Comparison of ENCODE assay signal across 10 cellular contexts in the genomic region with DNA sequence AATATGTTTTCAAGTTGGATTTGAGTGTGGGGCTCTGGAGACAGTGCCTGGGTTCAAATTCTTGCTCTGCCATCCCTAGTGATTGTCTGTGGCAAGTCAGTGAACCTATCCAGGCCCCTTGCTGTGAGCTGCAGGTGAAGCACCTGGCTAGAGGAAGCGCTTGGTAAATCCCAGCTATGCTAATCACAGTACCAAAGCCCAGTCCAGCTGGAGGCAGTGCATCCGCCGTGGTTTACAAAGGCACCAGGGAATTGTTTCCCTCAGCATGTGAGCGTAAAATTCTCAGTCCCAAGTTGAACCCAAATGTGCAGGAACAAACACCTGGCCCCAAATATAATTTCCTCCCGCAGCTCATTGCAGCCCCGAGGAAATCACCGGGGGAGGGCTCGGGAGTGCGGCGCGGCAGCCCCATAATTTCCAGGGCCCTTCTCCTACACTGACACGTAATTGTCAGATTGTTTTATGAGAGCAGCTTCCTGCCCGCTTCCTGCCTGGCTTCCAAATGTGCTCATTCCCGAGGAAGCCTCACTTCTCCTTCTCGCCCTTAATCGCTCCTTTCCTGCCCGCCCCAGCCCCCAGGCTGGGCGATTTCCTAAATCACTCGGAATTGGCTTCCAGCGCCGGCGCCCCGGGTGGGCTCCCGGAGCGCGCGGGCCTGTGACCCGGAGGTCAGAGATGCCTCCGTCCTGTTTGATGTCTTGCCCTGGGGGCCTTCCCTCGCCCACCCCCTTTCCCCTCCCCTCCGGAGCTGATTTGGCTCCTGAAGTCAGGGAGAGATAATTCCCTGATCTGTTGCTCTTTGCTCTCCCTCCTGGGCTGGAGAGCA.
DNase-seq lines count a peak whose midpoint lies in the region; ATAC-seq and TF ChIP-seq lines count a peak whose summit lies in the region.
"Had no signal": no experiment of that assay in that cellular context is flagged by ENCODE, and none has a peak within 500 bp of the region (broad histone marks: within the 10 kb centered on the region; RNA-seq: fewer than 3 reads in every experiment).

No MANE protein-coding gene starts in this region.

- H3K27ac ChIP-seq in gastroesophageal sphincter: peak overlapping the region in 1 of 4 donors; percentile 20

- H3K4me3 ChIP-seq in gastroesophageal sphincter: peak overlapping the region in 1 of 2 donors; percentile 35
- H3K4me3 ChIP-seq: K562 had no signal

- no peak for TF ChIP-seq POLR2A in gastroesophageal sphincter (IDR thresholded peaks at IDR 0.05)

- H3K27ac Mint-ChIP-seq in progenitor cell of endocrine pancreas: no peak overlapping the region
- H3K27ac Mint-ChIP-seq: activated CD8-positive, alpha-beta T cell treated with anti-CD3 and anti-CD28 coated beads for 36 hours had no signal

- H3K4me3 Mint-ChIP-seq in progenitor cell of endocrine pancreas (ENCODE audit: low read depth): peak overlapping the region; percentile 56
- H3K4me3 Mint-ChIP-seq: activated CD8-positive, alpha-beta T cell treated with anti-CD3 and anti-CD28 coated beads for 36 hours had no signal

- TF ChIP-seq EP300 in gastroesophageal sphincter (IDR thresholded peaks at IDR 0.05): no peak

- H3K4me1 ChIP-seq in gastroesophageal sphincter: peaks cover 0 to 24% (median 3%) of the 10 kb centered on the region in 3 donors

- peaks cover 10% of the 10 kb centered on the region for H3K4me1 Mint-ChIP-seq in progenitor cell of endocrine pancreas (ENCODE audit: low read depth)

- no peaks in the 10 kb centered on the region for H3K36me3 ChIP-seq in gastroesophageal sphincter

- 34 to 51% methylated on average over 6 to 26 of the region's 31 CpGs for WGBS in gastroesophageal sphincter (ENCODE audit: low coverage in 1 of 2), 2 donors

- no peaks in the 10 kb centered on the region for H3K9me3 ChIP-seq in gastroesophageal sphincter

- peaks cover 25% of the 10 kb centered on the region for H3K27me3 Mint-ChIP-seq in progenitor cell of endocrine pancreas

- ATAC-seq in gastroesophageal sphincter (peak; percentile 26), GM21528 (IDR thresholded peaks at IDR 0.05; ENCODE audit: low FRiP score, unreplicated experiment) (no peak)
- ATAC-seq: activated CD8-positive, alpha-beta T cell treated with anti-CD3 and anti-CD28 coated beads for 36 hours; K562 had no signal

- DNase-seq in GM03348 (ENCODE audit: low spot score) (peak; percentile 67), NCI-H774 (lab: John Stamatoyannopoulos, UW) (peak; percentile 40), progenitor cell of endocrine pancreas (ENCODE audit: low spot score, unreplicated experiment) (no peak), SW 1271 (lab: John Stamatoyannopoulos, UW) (no peak)
- DNase-seq in stimulated activated CD4-positive, alpha-beta T cell treated with anti-CD3 and anti-CD28 coated beads, Interleukin-4, amount 100 ng/mL, for 4 hours: no peak
- DNase-seq in activated CD4-positive, alpha-beta T cell treated with anti-CD3 and anti-CD28 coated beads for 4 hours: no peak
- DNase-seq: activated CD8-positive, alpha-beta T cell treated with anti-CD3 and anti-CD28 coated beads for 36 hours had no signal

- H3K9me3 Mint-ChIP-seq in progenitor cell of endocrine pancreas (ENCODE audit: low read depth): no peaks in the 10 kb centered on the region
- H3K9me3 Mint-ChIP-seq: activated CD8-positive, alpha-beta T cell treated with anti-CD3 and anti-CD28 coated beads for 36 hours had no signal

- H3K36me3 Mint-ChIP-seq in progenitor cell of endocrine pancreas (ENCODE audit: insufficient read depth): no peaks in the 10 kb centered on the region

- H3K27me3 ChIP-seq in gastroesophageal sphincter: no peaks in the 10 kb centered on the region

- TF ChIP-seq CTCF in gastroesophageal sphincter (IDR thresholded peaks at IDR 0.05) (no peak), progenitor cell of endocrine pancreas (IDR thresholded peaks at IDR 0.05; ENCODE audit: unreplicated experiment) (no peak)

Comparison
In these comparisons a context has a peak if more than half of its experiments do, and no peak if none do; other contexts are left out.
1. DNase-seq: peak in GM03348 (single experiment) and NCI-H774 (single experiment); none in progenitor cell of endocrine pancreas (single experiment), SW 1271 (0 of 2), stimulated activated CD4-positive, alpha-beta T cell treated with anti-CD3 and anti-CD28 coated beads, Interleukin-4, amount 100 ng/mL, for 4 hours (0 of 2) and activated CD4-positive, alpha-beta T cell treated with anti-CD3 and anti-CD28 coated beads for 4 hours (0 of 2).